7 cellular contexts compared by ENCODE assay signal in the genomic region with DNA sequence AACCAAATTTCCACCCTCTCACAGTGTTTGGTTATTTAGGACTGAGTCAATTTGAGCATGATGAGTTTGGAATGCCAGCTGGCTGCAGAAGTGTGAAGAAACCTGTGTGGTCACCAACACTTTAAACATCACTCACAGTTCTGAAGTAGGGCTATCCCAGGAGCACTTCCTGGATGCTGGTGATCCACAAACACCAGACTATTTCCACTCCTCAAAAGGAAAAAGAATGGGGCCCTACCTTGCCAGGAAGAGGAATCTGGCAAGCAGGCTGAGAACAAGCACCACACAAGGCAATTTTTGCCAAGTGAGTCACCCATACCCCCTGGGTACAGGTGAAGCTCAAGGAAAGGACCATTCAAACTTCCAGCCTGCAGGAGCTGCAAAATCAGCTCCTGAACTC.
A peak's percentile ranks its signal among the peaks of the same experiment; 100 is the strongest.
DNase-seq lines count a peak whose midpoint lies in the region; ATAC-seq, FAIRE-seq and TF ChIP-seq lines count a peak whose summit lies in the region.

No MANE protein-coding gene starts in this region.

- FAIRE-seq in GM18507 (lab: Jason Lieb, UNC): peak; percentile 12

- H3K4me1 ChIP-seq in Loucy (ENCODE audit: insufficient read depth, low read length, poor library complexity, severe bottlenecking): peaks cover 41% of the 10 kb centered on the region
- H3K4me1 ChIP-seq in neutrophil (ENCODE audit: control insufficient read depth in 1 of 2, insufficient read depth in 1 of 2, low read depth in 1 of 2, low read length in 1 of 2): peaks cover 54 to 60% of the 10 kb centered on the region in 2 experiments
- no peaks in the 10 kb centered on the region for H3K4me1 ChIP-seq in psoas muscle

- H2AFZ ChIP-seq in Loucy (ENCODE audit: low read length): no peak overlapping the region

- H3K27me3 ChIP-seq in Loucy (ENCODE audit: insufficient read depth, low read length, poor library complexity, severe bottlenecking) (no peaks in the 10 kb centered on the region), neutrophil (no peaks in the 10 kb centered on the region), psoas muscle (ENCODE audit: insufficient read depth in 3 of 3, low read length in 2 of 3) (no peaks in the 10 kb centered on the region)

- no peaks in the 10 kb centered on the region for H3K36me3 ChIP-seq in Loucy (ENCODE audit: insufficient read depth, low read length)
- no peaks in the 10 kb centered on the region for H3K36me3 ChIP-seq in neutrophil
- H3K36me3 ChIP-seq in psoas muscle (ENCODE audit: insufficient read depth in 1 of 2, low read depth in 1 of 2): no peaks in the 10 kb centered on the region

- no peak overlapping the region for H3K9ac ChIP-seq in Loucy (ENCODE audit: low read depth, low read length, poor library complexity, severe bottlenecking)

- H4K20me1 ChIP-seq in Loucy (ENCODE audit: insufficient read depth, low read length, poor library complexity, severe bottlenecking): no peaks in the 10 kb centered on the region

- no peaks in the 10 kb centered on the region for H3K9me2 ChIP-seq in Loucy (replicated peaks; ENCODE audit: low read depth, low read length)

- H3K4me3 ChIP-seq in Loucy (ENCODE audit: low read length, poor library complexity, severe bottlenecking) (no peak overlapping the region), neutrophil (ENCODE audit: low read depth in 1 of 2, low read length in 1 of 2) (peak overlapping the region in 1 of 2 experiments; percentile 41), psoas muscle (no peak overlapping the region)

- intact Hi-C loops in psoas muscle (cut with DNase I): no loop called here

- TF ChIP-seq CTCF in Loucy (conservative IDR thresholded peaks at IDR 0.05; ENCODE audit: low read length) (no peak), neutrophil (IDR thresholded peaks at IDR 0.05) (no peak), psoas muscle (IDR thresholded peaks at IDR 0.05) (no peak)

- peak overlapping the region; percentile 62 for H3K4me2 ChIP-seq in Loucy (ENCODE audit: low read depth, low read length, poor library complexity, severe bottlenecking)

- no peaks in the 10 kb centered on the region for H3K9me3 ChIP-seq in Loucy (ENCODE audit: insufficient read depth, low read depth, low read length)
- H3K9me3 ChIP-seq in neutrophil: no peaks in the 10 kb centered on the region
- no peaks in the 10 kb centered on the region for H3K9me3 ChIP-seq in psoas muscle

- DNase-seq in GM18507 (ENCODE audit: extremely low spot score, insufficient read length, low read depth) (no peak), astrocyte of the hippocampus (ENCODE audit: low read depth, low spot score) (peak; percentile 49), psoas muscle (no peak)

- peak overlapping the region; percentile 86 for H3K27ac ChIP-seq in neutrophil
- H3K27ac ChIP-seq in psoas muscle: no peak overlapping the region

- ATAC-seq in HG02798 (IDR thresholded peaks at IDR 0.05; ENCODE audit: poor library complexity, unreplicated experiment): no peak
- no peak for ATAC-seq in psoas muscle
- no peak for ATAC-seq in HG03025 (IDR thresholded peaks at IDR 0.05; ENCODE audit: low FRiP score, unreplicated experiment)

- no peaks in the 10 kb centered on the region for H3K79me2 ChIP-seq in Loucy (ENCODE audit: insufficient read depth, low read length)

- H3F3A ChIP-seq in Loucy (ENCODE audit: low read depth): no peaks in the 10 kb centered on the region
